Comparison of ENCODE assay signal across 27 cellular contexts in genomic region chr7:1839701-1840100, GRCh38.
DNase-seq lines count a peak whose midpoint lies in the region; ATAC-seq and TF ChIP-seq lines count a peak whose summit lies in the region.
"Had no signal": no experiment of that assay in that cellular context is flagged by ENCODE, and none has a peak within 500 bp of the region (broad histone marks: within the 10 kb centered on the region; RNA-seq: fewer than 3 reads in every experiment).

No MANE protein-coding gene starts in this region.

- ATAC-seq in SK-N-SH treated with all-trans-retinoic acid at 6 μM for 48 hours (peak; percentile 13; the same call in 1 of the 3 replicates), right cardiac atrium (no peak), sciatic nerve (no peak), GM21576 (IDR thresholded peaks at IDR 0.05; ENCODE audit: unreplicated experiment) (no peak)
- ATAC-seq: activated CD8-positive, alpha-beta memory T cell treated with anti-CD3 and anti-CD28 coated beads, Interleukin-2, amount 10 ng/mL, durations not matched to agents 7 days and 5 days had no signal

- no peak overlapping the region for H3K27ac ChIP-seq in right cardiac atrium (ENCODE audit: low read length)
- H3K27ac ChIP-seq: brain microvascular endothelial cell, esophagus squamous epithelium, neutrophil, SK-N-MC, thyroid gland, VCaP had no signal

- TF ChIP-seq CTCF in HFFc6 (IDR thresholded peaks at IDR 0.05) (no peak), GM10248 (IDR thresholded peaks at IDR 0.05; ENCODE audit: control extremely low read depth, extremely low read depth, low read depth, missing control alignments) (no peak)

- POLR2A ChIA-PET in GM10248 (lab: Yijun Ruan, JAX): interaction anchor here (0.6 kb wide), 1 partner anchor 43 kb away, joined by 8 read pairs; no protein-coding TSS in a partner anchor

- peaks cover 3% of the 10 kb centered on the region; the same call in 1 of the 2 replicates for H3K27me3 Mint-ChIP-seq in HFFc6 (ENCODE audit: insufficient read depth)
- H3K27me3 Mint-ChIP-seq: activated CD4-positive, alpha-beta T cell treated with anti-CD3 and anti-CD28 coated beads, Interleukin-2, amount 10 ng/mL, durations not matched to agents 7 days and 5 days; activated CD8-positive, alpha-beta memory T cell treated with anti-CD3 and anti-CD28 coated beads, Interleukin-2, amount 10 ng/mL, durations not matched to agents 7 days and 5 days; CD4-positive, alpha-beta T cell; stimulated activated naive CD8-positive, alpha-beta T cell treated with anti-CD3 and anti-CD28 coated beads, Interleukin-15, Interleukin-2, amounts not matched to agents 100 ng/mL and 50 ng/mL, for 24 hours had no signal

- DNase-seq in HFFc6 (no peak), right cardiac atrium (peak; percentile 11 to 63 (median 42)), sciatic nerve (ENCODE audit: low spot score) (peak; percentile 54), globus pallidus (ENCODE audit: low spot score) (no peak), GM10248 (ENCODE audit: extremely low spot score) (no peak)
- DNase-seq: activated CD4-positive, alpha-beta T cell treated with anti-CD3 and anti-CD28 coated beads, Interleukin-2, amount 10 ng/mL, durations not matched to agents 7 days and 5 days; activated CD8-positive, alpha-beta memory T cell treated with anti-CD3 and anti-CD28 coated beads, Interleukin-2, amount 10 ng/mL, durations not matched to agents 7 days and 5 days; brain microvascular endothelial cell; esophagus squamous epithelium; HCEC 1CT; hypothalamus; IMR-90; mammary epithelial cell; NCI-H1105; NCI-H2029; NCI-H774; stimulated activated CD4-positive, alpha-beta T cell treated with anti-CD3 and anti-CD28 coated beads, Interleukin-12 subunit alpha, Interleukin-12 subunit beta, amount 100 ng/mL, for 4 hours; stimulated activated CD4-positive, alpha-beta T cell treated with anti-CD3 and anti-CD28 coated beads, Interleukin-4, amount 100 ng/mL, for 4 hours had no signal

- no peak overlapping the region for H3K4me3 ChIP-seq in right cardiac atrium (ENCODE audit: low read length)
- H3K4me3 ChIP-seq: esophagus squamous epithelium, SK-N-MC, thyroid gland had no signal

- intact Hi-C loops in right cardiac atrium (cut with DNase I): no loop called here
- intact Hi-C loops in sciatic nerve (cut with DNase I): no loop called here

- H3K27me3 ChIP-seq in right cardiac atrium (ENCODE audit: control insufficient read depth, insufficient read depth): no peaks in the 10 kb centered on the region
- H3K27me3 ChIP-seq: brain microvascular endothelial cell, esophagus squamous epithelium, neutrophil, thyroid gland had no signal

- H3K9me3 ChIP-seq in right cardiac atrium (ENCODE audit: control insufficient read depth, low read length): no peaks in the 10 kb centered on the region
- H3K9me3 ChIP-seq: esophagus squamous epithelium, neutrophil, thyroid gland had no signal

- H3K36me3 Mint-ChIP-seq in HFFc6 (ENCODE audit: low read depth): peaks cover 15% of the 10 kb centered on the region

- CTCF ChIA-PET in GM10248 (lab: Yijun Ruan, JAX): no interaction called here

- H3K4me3 Mint-ChIP-seq in HFFc6: peak overlapping the region; percentile 80
- H3K4me3 Mint-ChIP-seq: activated CD4-positive, alpha-beta T cell treated with anti-CD3 and anti-CD28 coated beads, Interleukin-2, amount 10 ng/mL, durations not matched to agents 7 days and 5 days; activated CD8-positive, alpha-beta memory T cell treated with anti-CD3 and anti-CD28 coated beads, Interleukin-2, amount 10 ng/mL, durations not matched to agents 7 days and 5 days; activated T-helper 1 cell treated with anti-CD3 and anti-CD28 coated beads, Interleukin-12 subunit alpha, Interleukin-12 subunit beta, Interleukin-2, Interleukin-4 antibody, amounts not matched to agents 30 ng/mL and 10 ng/mL and 1 ng/mL, durations not matched to agents 14 hours and 24 hours and 36 hours; CD4-positive, alpha-beta T cell; stimulated activated naive CD8-positive, alpha-beta T cell treated with anti-CD3 and anti-CD28 coated beads, Interleukin-15, Interleukin-2, amounts not matched to agents 100 ng/mL and 50 ng/mL, for 24 hours had no signal

- H3K9me3 Mint-ChIP-seq in HFFc6: peaks cover 5% of the 10 kb centered on the region

- no peaks in the 10 kb centered on the region for H3K4me1 ChIP-seq in right cardiac atrium (ENCODE audit: control insufficient read depth, insufficient read depth, low read length)
- H3K4me1 ChIP-seq: esophagus squamous epithelium, thyroid gland had no signal

- 97% methylated on average over 14 of the region's 14 CpGs for WGBS in right cardiac atrium

- H3K4me1 Mint-ChIP-seq in HFFc6 (ENCODE audit: low read depth): peaks cover 36% of the 10 kb centered on the region
- H3K4me1 Mint-ChIP-seq: activated CD4-positive, alpha-beta T cell treated with anti-CD3 and anti-CD28 coated beads, Interleukin-2, amount 10 ng/mL, durations not matched to agents 7 days and 5 days; activated CD8-positive, alpha-beta memory T cell treated with anti-CD3 and anti-CD28 coated beads, Interleukin-2, amount 10 ng/mL, durations not matched to agents 7 days and 5 days had no signal

- H3K27ac Mint-ChIP-seq in HFFc6: peak overlapping the region; percentile 63
- H3K27ac Mint-ChIP-seq: activated CD4-positive, alpha-beta T cell treated with anti-CD3 and anti-CD28 coated beads, Interleukin-2, amount 10 ng/mL, durations not matched to agents 7 days and 5 days; activated CD8-positive, alpha-beta memory T cell treated with anti-CD3 and anti-CD28 coated beads, Interleukin-2, amount 10 ng/mL, durations not matched to agents 7 days and 5 days; activated T-helper 1 cell treated with anti-CD3 and anti-CD28 coated beads, Interleukin-12 subunit alpha, Interleukin-12 subunit beta, Interleukin-2, Interleukin-4 antibody, amounts not matched to agents 30 ng/mL and 10 ng/mL and 1 ng/mL, durations not matched to agents 14 hours and 24 hours and 36 hours; CD4-positive, alpha-beta T cell; stimulated activated naive CD8-positive, alpha-beta T cell treated with anti-CD3 and anti-CD28 coated beads, Interleukin-15, Interleukin-2, amounts not matched to agents 100 ng/mL and 50 ng/mL, for 24 hours had no signal

TF ChIP-seq in SK-N-SH treated with all-trans-retinoic acid at 6 μM for 48 hours, 23 proteins besides CTCF, POLR2A, EP300 and RAD21:
- no peak for TF ChIP-seq ESRRG (CRISPR knock-in tag; IDR thresholded peaks at IDR 0.05)
- no peak for TF ChIP-seq CSDC2 (CRISPR knock-in tag; IDR thresholded peaks at IDR 0.05)
- TF ChIP-seq CSRNP3 (CRISPR knock-in tag; IDR thresholded peaks at IDR 0.05): no peak
- TF ChIP-seq GLIS3 (CRISPR knock-in tag; IDR thresholded peaks at IDR 0.05): no peak
- TF ChIP-seq TOX (CRISPR knock-in tag; IDR thresholded peaks at IDR 0.05; ENCODE audit: borderline replicate concordance): no peak
- TF ChIP-seq ZFP3 (CRISPR knock-in tag; IDR thresholded peaks at IDR 0.05): no peak
- no peak for TF ChIP-seq OSR1 (CRISPR knock-in tag; IDR thresholded peaks at IDR 0.05)
- no peak for TF ChIP-seq CREB5 (CRISPR knock-in tag; IDR thresholded peaks at IDR 0.05; ENCODE audit: low read depth)
- no peak for TF ChIP-seq ZNF565 (CRISPR knock-in tag; conservative IDR thresholded peaks at IDR 0.05; ENCODE audit: low read depth)
- no peak for TF ChIP-seq ZNF8 (CRISPR knock-in tag; IDR thresholded peaks at IDR 0.05)
- TF ChIP-seq TCF4 (CRISPR knock-in tag; IDR thresholded peaks at IDR 0.05; ENCODE audit: borderline replicate concordance): no peak
- TF ChIP-seq ARNTL (CRISPR knock-in tag; IDR thresholded peaks at IDR 0.05; ENCODE audit: borderline replicate concordance, low read depth): no peak
- TF ChIP-seq PPARA (CRISPR knock-in tag; IDR thresholded peaks at IDR 0.05; ENCODE audit: borderline replicate concordance): no peak
- no peak for TF ChIP-seq RARB (CRISPR knock-in tag; IDR thresholded peaks at IDR 0.05)

Comparison
In these comparisons a context has a peak if more than half of its experiments do, and no peak if none do; other contexts are left out.
1. DNase-seq: peak in right cardiac atrium (3 of 3) and sciatic nerve (single experiment); none in HFFc6 (single experiment), globus pallidus (single experiment) and GM10248 (single experiment).